In the genomic region with DNA sequence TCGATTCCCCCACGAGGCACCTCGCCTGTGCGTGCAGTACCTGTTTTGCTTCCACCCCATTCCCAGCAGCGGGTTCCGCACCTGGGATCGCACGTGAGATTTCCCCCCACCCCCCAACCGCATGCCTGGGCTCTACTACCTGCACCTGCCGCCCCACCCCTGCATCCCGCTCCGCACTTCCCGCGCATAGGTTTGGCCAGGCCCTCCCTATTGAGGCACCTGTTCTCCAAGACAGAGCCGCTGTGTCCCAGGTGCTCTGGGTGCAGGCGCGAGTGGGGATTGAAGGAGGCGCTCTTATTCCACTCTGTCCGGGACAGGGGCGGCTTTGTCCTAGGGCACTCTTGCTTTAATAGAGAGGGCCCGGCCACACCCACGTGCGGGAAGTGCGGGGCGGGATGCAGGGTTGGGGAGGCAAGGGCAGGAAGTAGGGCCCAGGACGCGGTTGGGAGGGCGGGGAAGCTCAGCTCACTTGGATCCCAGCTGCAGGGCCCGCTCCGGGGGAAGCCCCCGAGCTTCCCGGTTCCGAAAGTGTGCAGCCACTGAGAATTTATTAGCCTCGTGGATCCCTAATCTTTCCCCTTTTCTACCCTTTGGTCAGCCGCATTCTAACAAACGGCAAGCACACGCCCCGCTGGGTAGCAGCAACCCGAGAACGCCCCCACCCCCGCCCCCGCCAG, we compare ENCODE assay signal across 8 cellular contexts. TPM values are rescaled to one million over a fixed set of nuclear protein-coding genes. Genes with fewer than 3 reads are reported as not detected.
A peak's percentile ranks its signal among the peaks of the same experiment; 100 is the strongest.
DNase-seq lines count a peak whose midpoint lies in the region; ATAC-seq and TF ChIP-seq lines count a peak whose summit lies in the region.

No MANE protein-coding gene starts in this region.

- H2AFZ ChIP-seq in osteoblast (ENCODE audit: low read length), result peak overlapping the region; percentile 99

- peaks cover 9% of the 10 kb centered on the region for H3K79me2 ChIP-seq in osteoblast (ENCODE audit: insufficient read depth, low read length)

- H3K27me3 ChIP-seq in BJ (ENCODE audit: control insufficient read depth, insufficient read depth, low read length), result no peaks in the 10 kb centered on the region
- H3K27me3 ChIP-seq in osteoblast (ENCODE audit: insufficient read depth, low read length), result no peaks in the 10 kb centered on the region

- POLR2A ChIA-PET in BJ (lab: Charles Lee), result no interaction called here
- POLR2A ChIA-PET in HEK293 (lab: Yijun Ruan, JAX), result no interaction called here

- DNase-seq in BJ (ENCODE audit: low read depth), result no peak
- DNase-seq in fibroblast of villous mesenchyme (ENCODE audit: low read depth), result no peak
- DNase-seq in osteoblast (ENCODE audit: insufficient read length, low spot score, missing footprints), result peak; percentile 89
- DNase-seq in NCI-H1105 treated with DMSO at 0.1 percent for 48 hours (lab: John Stamatoyannopoulos, UW), result no peak

- H3K9me3 ChIP-seq in HEK293 (ENCODE audit: control insufficient read depth, insufficient read depth, low read depth, low read length) (no peaks in the 10 kb centered on the region), osteoblast (ENCODE audit: low read depth, low read length) (no peaks in the 10 kb centered on the region)

- H3K4me2 ChIP-seq in osteoblast (ENCODE audit: insufficient read depth, low read length), result peak overlapping the region; percentile 95

- H3K4me3 ChIP-seq in BJ (ENCODE audit: low read depth, low read length) (peak overlapping the region; percentile 60), HEK293 (ENCODE audit: low read depth, low read length) (peak overlapping the region; percentile 52), WI38 (ENCODE audit: low read depth, low read length) (peak overlapping the region; percentile 65), fibroblast of villous mesenchyme (ENCODE audit: low read depth, low read length) (peak overlapping the region; percentile 90), osteoblast (ENCODE audit: insufficient read depth, low read length) (peak overlapping the region; percentile 96)

- CTCF ChIA-PET in BJ (lab: Yijun Ruan, JAX), result interaction anchor here (0.9 kb wide), 1 partner anchor 92 kb away, joined by 3 read pairs; no protein-coding TSS in a partner anchor
- CTCF ChIA-PET in HEK293 (lab: Yijun Ruan, JAX), result interaction anchor here (1.4 kb wide), 1 partner anchor 91 kb away, joined by 6 read pairs; no protein-coding TSS in a partner anchor

- H3K27ac ChIP-seq in HEK293 (ENCODE audit: extremely low read depth, low read depth, low read length), result no peak overlapping the region; the same call in 1 of the 2 replicates
- H3K27ac ChIP-seq in osteoblast (ENCODE audit: low read depth, low read length), result no peak overlapping the region

- no peaks in the 10 kb centered on the region; the same call in 1 of the 2 replicates for H3K36me3 ChIP-seq in BJ (ENCODE audit: control insufficient read depth, insufficient read depth, low read length)
- H3K36me3 ChIP-seq in HEK293 (ENCODE audit: control insufficient read depth in 2 of 2, insufficient read depth in 1 of 2, low read length in 2 of 2), result no peaks in the 10 kb centered on the region
- no peaks in the 10 kb centered on the region for H3K36me3 ChIP-seq in osteoblast (ENCODE audit: insufficient read depth, low read length)

- ATAC-seq in GM19328 (IDR thresholded peaks at IDR 0.05; ENCODE audit: unreplicated experiment), result no peak
- no peak for ATAC-seq in GM21737 (IDR thresholded peaks at IDR 0.05; ENCODE audit: unreplicated experiment)

- no peaks in the 10 kb centered on the region for H3K4me1 ChIP-seq in HEK293 (ENCODE audit: control insufficient read depth, insufficient read depth, low read length)
- peaks cover 3% of the 10 kb centered on the region for H3K4me1 ChIP-seq in osteoblast (ENCODE audit: insufficient read depth, low read length)

- H4K20me1 ChIP-seq in osteoblast (ENCODE audit: insufficient read depth, low read length), result peaks cover 3% of the 10 kb centered on the region

- no peak for TF ChIP-seq CTCF in BJ (IDR thresholded peaks at IDR 0.05; ENCODE audit: insufficient read depth, low read depth, low read length)
- TF ChIP-seq CTCF in HEK293 (tag by site-specific recombination; IDR thresholded peaks at IDR 0.05), result no peak
- TF ChIP-seq CTCF in WI38 (IDR thresholded peaks at IDR 0.05; ENCODE audit: low read depth, low read length), result no peak
- TF ChIP-seq CTCF in fibroblast of villous mesenchyme (IDR thresholded peaks at IDR 0.05; ENCODE audit: insufficient read depth, low read depth, low read length), result no peak
- TF ChIP-seq CTCF in osteoblast (IDR thresholded peaks at IDR 0.05; ENCODE audit: extremely low read depth, low read depth, low read length), result no peak

TF ChIP-seq in HEK293, 187 proteins besides CTCF, POLR2A, EP300 and RAD21:
- TF ChIP-seq, protein P1, sequence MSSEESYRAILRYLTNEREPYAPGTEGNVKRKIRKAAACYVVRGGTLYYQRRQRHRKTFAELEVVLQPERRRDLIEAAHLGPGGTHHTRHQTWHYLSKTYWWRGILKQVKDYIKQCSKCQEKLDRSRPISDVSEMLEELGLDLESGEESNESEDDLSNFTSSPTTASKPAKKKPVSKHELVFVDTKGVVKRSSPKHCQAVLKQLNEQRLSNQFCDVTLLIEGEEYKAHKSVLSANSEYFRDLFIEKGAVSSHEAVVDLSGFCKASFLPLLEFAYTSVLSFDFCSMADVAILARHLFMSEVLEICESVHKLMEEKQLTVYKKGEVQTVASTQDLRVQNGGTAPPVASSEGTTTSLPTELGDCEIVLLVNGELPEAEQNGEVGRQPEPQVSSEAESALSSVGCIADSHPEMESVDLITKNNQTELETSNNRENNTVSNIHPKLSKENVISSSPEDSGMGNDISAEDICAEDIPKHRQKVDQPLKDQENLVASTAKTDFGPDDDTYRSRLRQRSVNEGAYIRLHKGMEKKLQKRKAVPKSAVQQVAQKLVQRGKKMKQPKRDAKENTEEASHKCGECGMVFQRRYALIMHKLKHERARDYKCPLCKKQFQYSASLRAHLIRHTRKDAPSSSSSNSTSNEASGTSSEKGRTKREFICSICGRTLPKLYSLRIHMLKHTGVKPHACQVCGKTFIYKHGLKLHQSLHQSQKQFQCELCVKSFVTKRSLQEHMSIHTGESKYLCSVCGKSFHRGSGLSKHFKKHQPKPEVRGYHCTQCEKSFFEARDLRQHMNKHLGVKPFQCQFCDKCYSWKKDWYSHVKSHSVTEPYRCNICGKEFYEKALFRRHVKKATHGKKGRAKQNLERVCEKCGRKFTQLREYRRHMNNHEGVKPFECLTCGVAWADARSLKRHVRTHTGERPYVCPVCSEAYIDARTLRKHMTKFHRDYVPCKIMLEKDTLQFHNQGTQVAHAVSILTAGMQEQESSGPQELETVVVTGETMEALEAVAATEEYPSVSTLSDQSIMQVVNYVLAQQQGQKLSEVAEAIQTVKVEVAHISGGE (tag by site-specific recombination; conservative IDR thresholded peaks at IDR 0.05; ENCODE audit: low read depth), result peak; percentile 38
- TF ChIP-seq EGR2 (tag by site-specific recombination; IDR thresholded peaks at IDR 0.05; ENCODE audit: low read depth) (0 out of 2 replicates have a peak, but pooled peaks have one; percentile 3), REPIN1 (tag by site-specific recombination; IDR thresholded peaks at IDR 0.05; ENCODE audit: low read depth) (no peak), SP2 (tag by site-specific recombination; IDR thresholded peaks at IDR 0.05) (peak; percentile 47)

RNA-seq across cellular contexts. Expression of gene MOCOS, which starts 0.7 kb away (rescaled TPM):
- 12.5 and 12.6 TPM in 2 replicates for polyA plus RNA-seq in BJ (2011; rRNA removed)
- 19.8 and 28.9 TPM in 2 replicates for polyA minus RNA-seq in BJ (2011; rRNA and poly(A)+ RNA removed)
- 3.0 and 7.1 TPM in 2 replicates for total RNA-seq in fibroblast of villous mesenchyme
- 14.4 and 19.9 TPM in 2 replicates for total RNA-seq in osteoblast

RNA-seq across cellular contexts. Expression of gene ELP2, which starts 56.9 kb away (rescaled TPM):
- polyA plus RNA-seq in BJ (2011; rRNA removed), result 83.1 and 125 TPM in 2 replicates
- polyA minus RNA-seq in BJ (2011; rRNA and poly(A)+ RNA removed), result 89.3 and 130 TPM in 2 replicates
- 83.4 and 104 TPM in 2 replicates for total RNA-seq in fibroblast of villous mesenchyme
- total RNA-seq in osteoblast, result 125 and 140 TPM in 2 replicates

RNA-seq across cellular contexts. Expression of gene SLC39A6, which starts 57.5 kb away (rescaled TPM):
- polyA plus RNA-seq in BJ (2011; rRNA removed), result 99.2 and 116 TPM in 2 replicates
- polyA minus RNA-seq in BJ (2011; rRNA and poly(A)+ RNA removed), result 49.6 and 71.9 TPM in 2 replicates
- total RNA-seq in fibroblast of villous mesenchyme (83.4 and 120 TPM in 2 replicates), osteoblast (133 and 144 TPM in 2 replicates)
